12 cellular contexts compared by ENCODE assay signal in genomic region chr12:11578461-11578993, GRCh38.
DNase-seq lines count a peak whose midpoint lies in the region; ATAC-seq lines count a peak whose summit lies in the region.
"Had no signal": no experiment of that assay in that cellular context is flagged by ENCODE, and none has a peak within 500 bp of the region (broad histone marks: within the 10 kb centered on the region; RNA-seq: fewer than 3 reads in every experiment).

No MANE protein-coding gene starts in this region.

- no peak overlapping the region for H3K27ac Mint-ChIP-seq in activated naive CD4-positive, alpha-beta T cell treated with anti-CD3 and anti-CD28 coated beads for 36 hours
- H3K27ac Mint-ChIP-seq: activated naive CD4-positive, alpha-beta T cell treated with anti-CD3 and anti-CD28 coated beads, Interleukin-2, amount 10 ng/mL, durations not matched to agents 7 days and 5 days; mesothelial cell of epicardium had no signal

- peaks cover 2% of the 10 kb centered on the region for H3K36me3 Mint-ChIP-seq in activated naive CD4-positive, alpha-beta T cell treated with anti-CD3 and anti-CD28 coated beads for 36 hours (ENCODE audit: low read depth)
- H3K36me3 Mint-ChIP-seq: activated naive CD4-positive, alpha-beta T cell treated with anti-CD3 and anti-CD28 coated beads, Interleukin-2, amount 10 ng/mL, durations not matched to agents 7 days and 5 days had no signal

- H3K4me3 Mint-ChIP-seq in activated naive CD4-positive, alpha-beta T cell treated with anti-CD3 and anti-CD28 coated beads for 36 hours = no peak overlapping the region
- H3K4me3 Mint-ChIP-seq: activated naive CD4-positive, alpha-beta T cell treated with anti-CD3 and anti-CD28 coated beads, Interleukin-2, amount 10 ng/mL, durations not matched to agents 7 days and 5 days; mesothelial cell of epicardium had no signal

- intact Hi-C loops in activated naive CD4-positive, alpha-beta T cell treated with anti-CD3 and anti-CD28 coated beads for 36 hours (cut with micrococcal nuclease) = loop anchor here (5.0 to 10.0 kb wide), 2 partner anchors 189 to 1006 kb away; no protein-coding TSS in a partner anchor

- H3K9me3 Mint-ChIP-seq in activated naive CD4-positive, alpha-beta T cell treated with anti-CD3 and anti-CD28 coated beads for 36 hours = no peaks in the 10 kb centered on the region
- H3K9me3 Mint-ChIP-seq: activated naive CD4-positive, alpha-beta T cell treated with anti-CD3 and anti-CD28 coated beads, Interleukin-2, amount 10 ng/mL, durations not matched to agents 7 days and 5 days had no signal

- DNase-seq in activated naive CD4-positive, alpha-beta T cell treated with anti-CD3 and anti-CD28 coated beads for 36 hours = peak; percentile 57
- DNase-seq in activated naive CD4-positive, alpha-beta T cell treated with anti-CD3 and anti-CD28 coated beads, Interleukin-2, amount 50 U/mL, for 16 hours = no peak
- DNase-seq in stimulated activated naive CD8-positive, alpha-beta T cell treated with anti-CD3 and anti-CD28 coated beads, Interleukin-15, Interleukin-2, amounts not matched to agents 100 U/mL and 50 U/mL, for 24 hours = no peak
- DNase-seq in NCI-H2171 treated with DMSO at 0.1 percent for 48 hours (lab: John Stamatoyannopoulos, UW) (no peak), DMS79 (lab: John Stamatoyannopoulos, UW) (no peak)
- DNase-seq: activated naive CD4-positive, alpha-beta T cell treated with anti-CD3 and anti-CD28 coated beads, Interleukin-2, amount 10 ng/mL, durations not matched to agents 7 days and 5 days; dermis blood vessel endothelial cell; GF-D8 had no signal

- peaks cover 6% of the 10 kb centered on the region for H3K27me3 Mint-ChIP-seq in activated naive CD4-positive, alpha-beta T cell treated with anti-CD3 and anti-CD28 coated beads for 36 hours (ENCODE audit: low read depth)

- peak; percentile 63 for ATAC-seq in GM21528 (IDR thresholded peaks at IDR 0.05; ENCODE audit: low FRiP score, unreplicated experiment)
- ATAC-seq in HG03354 (IDR thresholded peaks at IDR 0.05; ENCODE audit: poor library complexity, severe bottlenecking, unreplicated experiment) = peak; percentile 67
- ATAC-seq in stimulated activated naive CD8-positive, alpha-beta T cell treated with anti-CD3 and anti-CD28 coated beads, Interleukin-15, Interleukin-2, amounts not matched to agents 100 U/mL and 50 U/mL, for 24 hours = peak; percentile 34
- ATAC-seq in HG02970 (IDR thresholded peaks at IDR 0.05; ENCODE audit: low FRiP score, unreplicated experiment) = no peak

- H3K4me1 Mint-ChIP-seq in activated naive CD4-positive, alpha-beta T cell treated with anti-CD3 and anti-CD28 coated beads for 36 hours (ENCODE audit: low read depth) = peaks cover 21% of the 10 kb centered on the region
- H3K4me1 Mint-ChIP-seq: mesothelial cell of epicardium had no signal

- CTCF ChIA-PET in activated naive CD4-positive, alpha-beta T cell treated with anti-CD3 and anti-CD28 coated beads for 36 hours (lab: Charles Lee) = interaction anchor here (0.7 to 6.9 kb wide), 9 partner anchors 12 to 1123 kb away, joined by 3 to 110 read pairs (median 4); no protein-coding TSS in a partner anchor
